12 cellular contexts compared by ENCODE assay signal in the genomic region with DNA sequence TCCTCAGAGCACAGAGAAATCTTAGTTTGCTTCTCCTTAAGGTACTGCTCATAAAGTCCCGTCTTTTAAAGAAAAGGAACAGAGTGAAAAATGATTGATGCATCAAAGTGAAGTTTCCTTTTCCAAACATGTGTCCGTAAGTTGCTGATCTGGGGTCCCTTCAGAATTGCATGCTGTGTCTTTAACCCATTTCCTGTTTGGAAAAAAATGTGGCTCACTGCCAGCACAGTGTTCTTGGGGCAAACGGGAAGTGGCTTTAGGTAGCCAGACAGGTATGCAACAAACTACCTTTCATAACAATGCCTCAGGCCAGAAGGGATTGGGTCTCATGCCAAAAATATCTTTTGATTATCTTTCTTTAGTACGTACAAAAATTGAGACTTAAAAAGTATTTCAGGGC. TPM values are rescaled to one million over a fixed set of nuclear protein-coding genes. Genes with fewer than 3 reads are reported as not detected.
DNase-seq lines count a peak whose midpoint lies in the region; TF ChIP-seq lines count a peak whose summit lies in the region.
"Had no signal": no experiment of that assay in that cellular context is flagged by ENCODE, and none has a peak within 500 bp of the region (broad histone marks: within the 10 kb centered on the region; RNA-seq: fewer than 3 reads in every experiment).

No MANE protein-coding gene starts in this region.

- H3K9me3 Mint-ChIP-seq in activated CD4-positive, alpha-beta memory T cell treated with anti-CD3 and anti-CD28 coated beads, Interleukin-2, amount 10 ng/mL, durations not matched to agents 7 days and 5 days = no peaks in the 10 kb centered on the region

- H3K4me3 Mint-ChIP-seq in activated CD4-positive, alpha-beta memory T cell treated with anti-CD3 and anti-CD28 coated beads, Interleukin-2, amount 10 ng/mL, durations not matched to agents 7 days and 5 days = no peak overlapping the region
- H3K4me3 Mint-ChIP-seq: activated T-cell treated with anti-CD3 and anti-CD28 coated beads, Interleukin-2, amount 50 U/mL, for 4 hours had no signal

- H3K27ac ChIP-seq in HUES48 (ENCODE audit: low read depth, low read length) (peak overlapping the region; percentile 16), mesenchymal stem cell (ENCODE audit: low read length, poor library complexity, severe bottlenecking) (peak overlapping the region; percentile 99), esophagus muscularis mucosa (replicated peaks in 1 of 4) (no peak overlapping the region)
- H3K27ac ChIP-seq: uterus had no signal

- no peak overlapping the region for H3K4me2 ChIP-seq in mesenchymal stem cell (ENCODE audit: low read length, poor library complexity, severe bottlenecking)

- no peak for TF ChIP-seq CTCF in esophagus muscularis mucosa (IDR thresholded peaks at IDR 0.05)

- no peak overlapping the region for H2BK12ac ChIP-seq in mesenchymal stem cell (ENCODE audit: low read length in 2 of 2)

- H2BK15ac ChIP-seq in mesenchymal stem cell (ENCODE audit: low read depth, poor library complexity, severe bottlenecking) = no peak overlapping the region

- H4K8ac ChIP-seq in mesenchymal stem cell (ENCODE audit: low read length) = no peak overlapping the region

- POLR2A ChIA-PET in activated CD4-positive, alpha-beta memory T cell treated with anti-CD3 and anti-CD28 coated beads, Interleukin-2, amount 10 ng/mL, durations not matched to agents 7 days and 5 days (lab: Charles Lee) = no interaction called here

- H2BK5ac ChIP-seq in mesenchymal stem cell (ENCODE audit: low read depth, low read length, poor library complexity, severe bottlenecking) = no peak overlapping the region

- H3K9me3 ChIP-seq in HUES48 (ENCODE audit: control insufficient read depth, insufficient read depth, low read length) (no peaks in the 10 kb centered on the region), adipocyte (ENCODE audit: control insufficient read depth, low read length) (peaks cover 5% of the 10 kb centered on the region), mesenchymal stem cell (ENCODE audit: control insufficient read depth, low read length) (peaks cover 7% of the 10 kb centered on the region), esophagus muscularis mucosa (peaks cover 0 to 6% (median 0%) of the 10 kb centered on the region in 4 donors)
- H3K9me3 ChIP-seq: pancreas, uterus had no signal

- no peak for TF ChIP-seq POLR2A in esophagus muscularis mucosa (IDR thresholded peaks at IDR 0.05; ENCODE audit: low read depth)

- no peak overlapping the region for H2BK120ac ChIP-seq in mesenchymal stem cell (ENCODE audit: low read depth, low read length)

- H3K4ac ChIP-seq in mesenchymal stem cell (ENCODE audit: low read depth in 1 of 2, low read length in 2 of 2) = no peak overlapping the region

- intact Hi-C loops in esophagus muscularis mucosa (cut with DNase I) = loop anchor here (10.0 kb wide), 1 partner anchor 79 kb away; a partner anchor contains a TSS

- H3K27ac Mint-ChIP-seq in activated CD4-positive, alpha-beta memory T cell treated with anti-CD3 and anti-CD28 coated beads, Interleukin-2, amount 10 ng/mL, durations not matched to agents 7 days and 5 days = no peak overlapping the region

- H3K36me3 ChIP-seq in HUES48 (ENCODE audit: control insufficient read depth, insufficient read depth, low read length) (no peaks in the 10 kb centered on the region), adipocyte (ENCODE audit: control insufficient read depth, insufficient read depth, low read length, severe bottlenecking) (no peaks in the 10 kb centered on the region), mesenchymal stem cell (ENCODE audit: control insufficient read depth in 1 of 2, insufficient read depth in 2 of 2, low read depth in 1 of 2, low read length in 2 of 2) (no peaks in the 10 kb centered on the region), esophagus muscularis mucosa (no peaks in the 10 kb centered on the region)
- H3K36me3 ChIP-seq: pancreas, uterus had no signal

- no peak overlapping the region for H2AFZ ChIP-seq in mesenchymal stem cell (ENCODE audit: low read depth, low read length)

- no peak overlapping the region for H3K23ac ChIP-seq in mesenchymal stem cell (ENCODE audit: low read length in 2 of 2)

- H3K79me1 ChIP-seq in mesenchymal stem cell (replicated peaks; ENCODE audit: low read length, poor library complexity, severe bottlenecking) = peaks cover 2% of the 10 kb centered on the region

- H2AK5ac ChIP-seq in mesenchymal stem cell (ENCODE audit: low read length, severe bottlenecking) = no peak overlapping the region

- H4K91ac ChIP-seq in mesenchymal stem cell (ENCODE audit: low read length) = no peak overlapping the region

- CTCF ChIA-PET in activated CD4-positive, alpha-beta memory T cell treated with anti-CD3 and anti-CD28 coated beads, Interleukin-2, amount 10 ng/mL, durations not matched to agents 7 days and 5 days (lab: Charles Lee) = no interaction called here

- H3K9ac ChIP-seq in HUES48 (ENCODE audit: low read depth, low read length) (no peak overlapping the region), adipocyte (ENCODE audit: low read length) (peak overlapping the region; percentile 67), mesenchymal stem cell (ENCODE audit: low read length) (peak overlapping the region; percentile 72)

- H3K27me3 Mint-ChIP-seq in activated CD4-positive, alpha-beta memory T cell treated with anti-CD3 and anti-CD28 coated beads, Interleukin-2, amount 10 ng/mL, durations not matched to agents 7 days and 5 days = no peaks in the 10 kb centered on the region

- H3K14ac ChIP-seq in mesenchymal stem cell (ENCODE audit: low read length in 2 of 2) = no peak overlapping the region

- H3K18ac ChIP-seq in mesenchymal stem cell (ENCODE audit: low read depth in 1 of 2, low read length in 2 of 2) = no peak overlapping the region

- peak; percentile 38 for DNase-seq in COR-L47 (lab: John Stamatoyannopoulos, UW)
- DNase-seq in adipocyte (ENCODE audit: low read depth) = no peak
- no peak for DNase-seq in mesenchymal stem cell
- DNase-seq in activated CD4-positive, alpha-beta memory T cell treated with anti-CD3 and anti-CD28 coated beads, Interleukin-2, amount 10 ng/mL, durations not matched to agents 7 days and 5 days = no peak
- no peak for DNase-seq in COLO829 (ENCODE audit: low spot score)
- DNase-seq in esophagus muscularis mucosa (ENCODE audit: extremely low spot score) = no peak
- no peak for DNase-seq in NCI-H2081 treated with DMSO at 0.1 percent for 48 hours (lab: John Stamatoyannopoulos, UW)
- DNase-seq: activated T-cell treated with anti-CD3 and anti-CD28 coated beads, Interleukin-2, amount 50 U/mL, for 4 hours; NCI-H2171; pancreas; uterus had no signal

- WGBS in mesenchymal stem cell = 61% methylated on average over 3 of the region's 4 CpGs
- 39% methylated on average over 4 of the region's 4 CpGs for WGBS in esophagus muscularis mucosa

- H3K4me1 ChIP-seq in HUES48 (ENCODE audit: control insufficient read depth, insufficient read depth, low read length) = peaks cover 12% of the 10 kb centered on the region; the same call in 1 of the 2 replicates
- H3K4me1 ChIP-seq in adipocyte (ENCODE audit: control insufficient read depth, insufficient read depth, low read length) = peaks cover 35% of the 10 kb centered on the region
- H3K4me1 ChIP-seq in mesenchymal stem cell (ENCODE audit: control insufficient read depth, insufficient read depth, low read depth, low read length) = peaks cover 5% of the 10 kb centered on the region
- H3K4me1 ChIP-seq in esophagus muscularis mucosa = peaks cover 0 to 54% (median 45%) of the 10 kb centered on the region in 4 donors
- H3K4me1 ChIP-seq: uterus had no signal

- TF ChIP-seq EP300 in esophagus muscularis mucosa (IDR thresholded peaks at IDR 0.05) = no peak

- peaks cover 13% of the 10 kb centered on the region for H3K4me1 Mint-ChIP-seq in activated CD4-positive, alpha-beta memory T cell treated with anti-CD3 and anti-CD28 coated beads, Interleukin-2, amount 10 ng/mL, durations not matched to agents 7 days and 5 days

- H3K27me3 ChIP-seq in HUES48 (ENCODE audit: control insufficient read depth, insufficient read depth, low read length) = no peaks in the 10 kb centered on the region
- H3K27me3 ChIP-seq in adipocyte (replicated peaks; ENCODE audit: control insufficient read depth, insufficient read depth, low read length) = no peaks in the 10 kb centered on the region
- H3K27me3 ChIP-seq in mesenchymal stem cell (ENCODE audit: control insufficient read depth in 1 of 2, insufficient read depth in 1 of 2, low read length in 2 of 2) = no peaks in the 10 kb centered on the region
- H3K27me3 ChIP-seq in esophagus muscularis mucosa = no peaks in the 10 kb centered on the region
- H3K27me3 ChIP-seq: pancreas, uterus had no signal

- H3K4me3 ChIP-seq in HUES48 (ENCODE audit: low read depth, low read length) (no peak overlapping the region), adipocyte (ENCODE audit: low read length) (no peak overlapping the region), mesenchymal stem cell (ENCODE audit: insufficient read depth in 1 of 2, low read depth in 1 of 2, low read length in 2 of 2) (no peak overlapping the region), esophagus muscularis mucosa (no peak overlapping the region)
- H3K4me3 ChIP-seq: pancreas, uterus had no signal

- H3K36me3 Mint-ChIP-seq in activated CD4-positive, alpha-beta memory T cell treated with anti-CD3 and anti-CD28 coated beads, Interleukin-2, amount 10 ng/mL, durations not matched to agents 7 days and 5 days (ENCODE audit: low read depth) = no peaks in the 10 kb centered on the region

RNA-seq across cellular contexts. Expression of a gene that starts 50.9 kb away (rescaled TPM):
- polyA plus RNA-seq in mesenchymal stem cell (2013, experiment 1 of 2) = 24.4 TPM
- 23.2 TPM for polyA plus RNA-seq in mesenchymal stem cell (2013, experiment 2 of 2)
- 10 to 100 TPM; 46.1 to 48.0 TPM for total RNA-seq in activated CD4-positive, alpha-beta memory T cell treated with anti-CD3 and anti-CD28 coated beads, Interleukin-2, amount 10 ng/mL, durations not matched to agents 7 days and 5 days
- total RNA-seq in esophagus muscularis mucosa = 10 to 100 TPM; 15.4 to 24.3 (median 19.5) TPM

Comparison
In these comparisons a context has a peak if more than half of its experiments do, and no peak if none do; other contexts are left out.
1. H3K27ac ChIP-seq: peak in HUES48 (single experiment) and mesenchymal stem cell (single experiment); none in esophagus muscularis mucosa (0 of 4).